ENCODE assay signal across 2 cellular contexts in genomic region chr6:34436803-34437643, GRCh38.
TF ChIP-seq lines count a peak whose summit lies in the region.

No MANE protein-coding gene starts in this region.

TF ChIP-seq in HEK293, 187 proteins besides CTCF, POLR2A, EP300 and RAD21 (continued from another document):
- no peak for TF ChIP-seq ZNF23 (tag by site-specific recombination; IDR thresholded peaks at IDR 0.05; ENCODE audit: borderline replicate concordance)
TF ChIP-seq in HEK293: peak in this region for 1.

TF ChIP-seq in K562, 482 proteins besides CTCF, POLR2A, EP300 and RAD21 (continued from another document):
- no peak for TF ChIP-seq U2AF2 (optimal IDR thresholded peaks at IDR 0.05; ENCODE audit: low read depth, low read length)
- TF ChIP-seq ZNF232 (CRISPR knock-in tag; IDR thresholded peaks at IDR 0.05) = no peak
- no peak for TF ChIP-seq RB1 (IDR thresholded peaks at IDR 0.05; ENCODE audit: low read depth)
- no peak for TF ChIP-seq MED1 (CRISPR knock-in tag; IDR thresholded peaks at IDR 0.05; ENCODE audit: borderline replicate concordance)
TF ChIP-seq in K562: peak in this region for 3.
